In the genomic region with DNA sequence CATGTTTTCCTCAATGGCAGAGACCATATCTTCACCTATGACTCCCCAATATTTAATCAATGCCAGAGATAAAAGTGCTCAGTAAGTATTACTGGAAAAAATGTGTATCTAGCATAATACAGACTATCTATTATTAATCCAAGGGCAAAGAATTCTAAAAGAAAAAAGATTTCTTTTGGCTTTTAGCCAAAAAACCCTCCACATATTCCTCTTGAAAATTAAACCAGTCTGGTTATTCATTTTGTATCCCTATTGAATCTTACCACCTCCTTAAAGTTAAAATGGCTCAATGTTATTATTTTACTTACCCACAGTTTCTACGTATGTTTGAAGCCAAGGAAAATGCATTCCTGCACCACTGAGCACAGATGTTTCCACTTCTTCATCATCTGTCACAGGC, we compare ENCODE assay signal across 15 cellular contexts. TPM values are rescaled to one million over a fixed set of nuclear protein-coding genes. Genes with fewer than 3 reads are reported as not detected.
A peak's percentile ranks its signal among the peaks of the same experiment; 100 is the strongest.
DNase-seq lines count a peak whose midpoint lies in the region; ATAC-seq and TF ChIP-seq lines count a peak whose summit lies in the region.
"Had no signal": no experiment of that assay in that cellular context is flagged by ENCODE, and none has a peak within 500 bp of the region (broad histone marks: within the 10 kb centered on the region; RNA-seq: fewer than 3 reads in every experiment).

No MANE protein-coding gene starts in this region.

- no peak overlapping the region for H2AFZ ChIP-seq in OCI-LY7 (ENCODE audit: low read length)

- H3K27ac ChIP-seq in OCI-LY7 (ENCODE audit: low read depth, low read length, poor library complexity, severe bottlenecking), result no peak overlapping the region
- H3K27ac ChIP-seq: esophagus muscularis mucosa, KMS-11, uterus had no signal

- H3K4me2 ChIP-seq in OCI-LY7 (ENCODE audit: low read length), result peak overlapping the region; percentile 96; the same call in 1 of the 2 replicates

- no TSS peak for BruUV-seq in OCI-LY7 (replicated peaks; lab: Mats Ljungman, UMichigan)

- POLR2A ChIA-PET in OCI-LY7 (lab: Charles Lee), result interaction anchor here (1.2 to 3.1 kb wide), 3 partner anchors 8 to 56 kb away, joined by 3 to 13 read pairs (median 10); no protein-coding TSS in a partner anchor

- peaks cover 50% of the 10 kb centered on the region for H3K36me3 ChIP-seq in OCI-LY7 (ENCODE audit: insufficient read depth, low read length)
- H3K36me3 ChIP-seq: uterus had no signal

- intact Hi-C loops in activated naive CD4-positive, alpha-beta T cell treated with anti-CD3 and anti-CD28 coated beads for 36 hours (cut with micrococcal nuclease), result loop anchor here (10.0 kb wide), 1 partner anchor 227 kb away; a partner anchor contains a TSS
- intact Hi-C loops in OCI-LY7 (cut with micrococcal nuclease; ENCODE audit: unreplicated experiment), result no loop called here

- H3K4me3 Mint-ChIP-seq in activated naive CD4-positive, alpha-beta T cell treated with anti-CD3 and anti-CD28 coated beads for 36 hours, result peak overlapping the region; percentile 17
- H3K4me3 Mint-ChIP-seq in stimulated activated effector memory CD8-positive, alpha-beta T cell treated with anti-CD3 and anti-CD28 coated beads, Interleukin-12 subunit alpha, Interleukin-12 subunit beta, amount 100 ng/mL, for 72 hours, result peak overlapping the region; percentile 94

- no peak for ATAC-seq in stimulated activated effector memory CD8-positive, alpha-beta T cell treated with anti-CD3 and anti-CD28 coated beads, Interleukin-12 subunit alpha, Interleukin-12 subunit beta, amount 100 ng/mL, for 72 hours
- no peak for ATAC-seq in HG02870 (IDR thresholded peaks at IDR 0.05; ENCODE audit: unreplicated experiment)
- no peak for ATAC-seq in GM19023 (IDR thresholded peaks at IDR 0.05; ENCODE audit: unreplicated experiment)

- H3K4me1 ChIP-seq in OCI-LY7 (ENCODE audit: insufficient read depth, low read length, poor library complexity, severe bottlenecking), result peaks cover 23% of the 10 kb centered on the region
- H3K4me1 ChIP-seq: BE2C had no signal

- H3K9me2 ChIP-seq in OCI-LY7 (ENCODE audit: insufficient read depth, low read length), result no peaks in the 10 kb centered on the region

- peaks cover 48% of the 10 kb centered on the region for H3K4me1 Mint-ChIP-seq in activated naive CD4-positive, alpha-beta T cell treated with anti-CD3 and anti-CD28 coated beads for 36 hours (ENCODE audit: low read depth)
- H3K4me1 Mint-ChIP-seq in stimulated activated effector memory CD8-positive, alpha-beta T cell treated with anti-CD3 and anti-CD28 coated beads, Interleukin-12 subunit alpha, Interleukin-12 subunit beta, amount 100 ng/mL, for 72 hours, result peaks cover 30% of the 10 kb centered on the region

- H3K36me3 Mint-ChIP-seq in activated naive CD4-positive, alpha-beta T cell treated with anti-CD3 and anti-CD28 coated beads for 36 hours (ENCODE audit: low read depth), result peaks cover 24% of the 10 kb centered on the region
- peaks cover 59% of the 10 kb centered on the region for H3K36me3 Mint-ChIP-seq in stimulated activated effector memory CD8-positive, alpha-beta T cell treated with anti-CD3 and anti-CD28 coated beads, Interleukin-12 subunit alpha, Interleukin-12 subunit beta, amount 100 ng/mL, for 72 hours

- H3K27ac Mint-ChIP-seq in activated naive CD4-positive, alpha-beta T cell treated with anti-CD3 and anti-CD28 coated beads for 36 hours, result peak overlapping the region; percentile 19
- H3K27ac Mint-ChIP-seq in stimulated activated effector memory CD8-positive, alpha-beta T cell treated with anti-CD3 and anti-CD28 coated beads, Interleukin-12 subunit alpha, Interleukin-12 subunit beta, amount 100 ng/mL, for 72 hours, result no peak overlapping the region

- CTCF ChIA-PET in activated naive CD4-positive, alpha-beta T cell treated with anti-CD3 and anti-CD28 coated beads for 36 hours (lab: Charles Lee), result interaction anchor here (1.0 kb wide), 1 partner anchor 47 kb away, joined by 3 read pairs; no protein-coding TSS in a partner anchor
- CTCF ChIA-PET in OCI-LY7 (lab: Charles Lee; ENCODE audit: unreplicated experiment), result no interaction called here

- no peaks in the 10 kb centered on the region for H4K20me1 ChIP-seq in OCI-LY7 (ENCODE audit: insufficient read depth, low read length)

- H3K27me3 Mint-ChIP-seq in activated naive CD4-positive, alpha-beta T cell treated with anti-CD3 and anti-CD28 coated beads for 36 hours (ENCODE audit: low read depth), result no peaks in the 10 kb centered on the region

- peaks cover 30% of the 10 kb centered on the region for H3K79me2 ChIP-seq in OCI-LY7 (ENCODE audit: insufficient read depth, low read depth, low read length)

- no peaks in the 10 kb centered on the region for H3K9me3 ChIP-seq in OCI-LY7 (ENCODE audit: low read length)
- H3K9me3 ChIP-seq: BE2C, esophagus muscularis mucosa, uterus had no signal

- no peak for TF ChIP-seq CTCF in OCI-LY7 (conservative IDR thresholded peaks at IDR 0.05; ENCODE audit: low read length)
- TF ChIP-seq CTCF in fibroblast of the aortic adventitia (IDR thresholded peaks at IDR 0.05; ENCODE audit: insufficient read depth, low read length), result no peak

- peak overlapping the region; percentile 80 for H3K4me3 ChIP-seq in OCI-LY7 (ENCODE audit: low read depth, low read length, poor library complexity, severe bottlenecking)
- no peak overlapping the region for H3K4me3 ChIP-seq in fibroblast of the aortic adventitia (ENCODE audit: low read depth, low read length)

- no peak for DNase-seq in activated naive CD4-positive, alpha-beta T cell treated with anti-CD3 and anti-CD28 coated beads for 36 hours
- DNase-seq in activated naive CD4-positive, alpha-beta T cell treated with Interleukin-2 at 50 U/mL for 16 hours, result no peak
- DNase-seq in OCI-LY7 (ENCODE audit: low spot score), result no peak
- peak; percentile 19 for DNase-seq in fibroblast of the aortic adventitia (ENCODE audit: low read depth)
- no peak for DNase-seq in stimulated activated effector memory CD8-positive, alpha-beta T cell treated with anti-CD3 and anti-CD28 coated beads, Interleukin-12 subunit alpha, Interleukin-12 subunit beta, amount 100 ng/mL, for 72 hours (ENCODE audit: low spot score in 2 of 2)
- DNase-seq in stimulated activated CD4-positive, alpha-beta T cell treated with anti-CD3 and anti-CD28 coated beads, Interleukin-15, amount 100 ng/mL, for 24 hours, result no peak
- DNase-seq: BE2C, cerebellar nuclear complex, GF-D8, NCI-H2227 treated with DMSO at 0.1 percent for 48 hours, uterus had no signal

- no peaks in the 10 kb centered on the region for H3K9me3 Mint-ChIP-seq in activated naive CD4-positive, alpha-beta T cell treated with anti-CD3 and anti-CD28 coated beads for 36 hours
- H3K9me3 Mint-ChIP-seq in stimulated activated effector memory CD8-positive, alpha-beta T cell treated with anti-CD3 and anti-CD28 coated beads, Interleukin-12 subunit alpha, Interleukin-12 subunit beta, amount 100 ng/mL, for 72 hours, result no peaks in the 10 kb centered on the region

RNA-seq across cellular contexts. Expression of a gene that starts 1.6 kb away (rescaled TPM):
- 10 to 100 TPM; 19.5 to 20.5 TPM for total RNA-seq in activated naive CD4-positive, alpha-beta T cell treated with anti-CD3 and anti-CD28 coated beads for 36 hours
- 10.9 and 13.3 TPM in 2 replicates for total RNA-seq in OCI-LY7 (2014; rRNA removed; shearing (Covaris generic))
- total RNA-seq in OCI-LY7 (2022) (18.3 and 19.2 TPM in 2 replicates), fibroblast of the aortic adventitia (ENCODE audit: low replicate concordance) (11.8 and 16.5 TPM in 2 replicates)

RNA-seq across cellular contexts. Expression of a gene that starts 29.8 kb away (rescaled TPM):
- total RNA-seq in activated naive CD4-positive, alpha-beta T cell treated with anti-CD3 and anti-CD28 coated beads for 36 hours, result 10 to 100 TPM; 55.1 to 62.1 TPM
- 23.5 and 30.7 TPM in 2 replicates for total RNA-seq in OCI-LY7 (2014; rRNA removed; shearing (Covaris generic))
- total RNA-seq in OCI-LY7 (2022) (56.5 and 57.1 TPM in 2 replicates), fibroblast of the aortic adventitia (ENCODE audit: low replicate concordance) (61.5 and 81.0 TPM in 2 replicates)

RNA-seq across cellular contexts. Expression of a gene that starts 40.2 kb away (rescaled TPM):
- under 1 TPM; 0.12 to 0.30 TPM for total RNA-seq in activated naive CD4-positive, alpha-beta T cell treated with anti-CD3 and anti-CD28 coated beads for 36 hours
- total RNA-seq in OCI-LY7 (2014; rRNA removed; shearing (Covaris generic)), result 0.92 TPM in 1 of 2 replicates, not detected in the other
- total RNA-seq in OCI-LY7 (2022) (not detected in 2 replicates), fibroblast of the aortic adventitia (ENCODE audit: low replicate concordance) (0.18 TPM in 1 of 2 replicates, not detected in the other)
